Comparison of ENCODE assay signal across 36 cellular contexts in the genomic region with DNA sequence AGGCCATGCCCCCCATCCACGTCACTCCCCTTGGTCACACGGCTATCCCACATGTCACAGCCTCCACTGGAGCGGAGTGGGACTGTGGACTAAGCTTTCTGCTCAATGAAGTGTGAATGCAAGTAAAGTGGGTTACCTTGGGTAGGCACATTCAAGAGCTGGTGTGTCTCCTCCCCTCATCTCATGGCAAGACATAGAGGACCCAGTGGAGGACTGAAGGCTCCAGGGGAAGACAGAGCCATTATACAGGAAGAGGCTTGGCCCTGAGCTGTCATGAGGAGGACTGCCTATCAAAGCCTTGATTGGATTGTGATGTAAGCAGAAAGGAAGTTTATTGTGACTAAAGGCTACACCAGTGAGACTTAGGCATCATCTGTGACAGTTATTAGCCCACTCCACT.
"Had no signal": no experiment of that assay in that cellular context is flagged by ENCODE, and none has a peak within 500 bp of the region (broad histone marks: within the 10 kb centered on the region; RNA-seq: fewer than 3 reads in every experiment).

No MANE protein-coding gene starts in this region.

- H3K27ac ChIP-seq: ascending aorta, breast epithelium, cardiac muscle cell, colonic mucosa, dorsolateral prefrontal cortex, esophagus squamous epithelium, gastroesophageal sphincter, heart right ventricle, WERI-Rb-1 had no signal

- H3K4me3 ChIP-seq: ascending aorta, breast epithelium, cardiac muscle cell, colonic mucosa, dorsolateral prefrontal cortex, esophagus squamous epithelium, gastroesophageal sphincter, heart right ventricle had no signal

- H3K36me3 Mint-ChIP-seq: activated CD4-positive, alpha-beta memory T cell treated with anti-CD3 and anti-CD28 coated beads for 36 hours; activated CD8-positive, alpha-beta memory T cell treated with anti-CD3 and anti-CD28 coated beads, Interleukin-2, amount 10 ng/mL, durations not matched to agents 7 days and 5 days; activated naive CD4-positive, alpha-beta T cell treated with anti-CD3 and anti-CD28 coated beads, Interleukin-2, amount 10 ng/mL, durations not matched to agents 7 days and 5 days; activated naive CD4-positive, alpha-beta T cell treated with anti-CD3 and anti-CD28 coated beads, Interleukin-2, amount 50 U/mL, for 72 hours; activated naive CD8-positive, alpha-beta T cell treated with anti-CD3 and anti-CD28 coated beads, Interleukin-2, amount 10 ng/mL, durations not matched to agents 7 days and 5 days; brain had no signal

- H3K9me3 Mint-ChIP-seq: activated B cell treated with CpG ODN at 0.5 μM for 24 hours; activated CD4-positive, alpha-beta memory T cell treated with anti-CD3 and anti-CD28 coated beads for 36 hours; activated CD4-positive, alpha-beta T cell treated with anti-CD3 and anti-CD28 coated beads, Interleukin-2, amount 10 ng/mL, durations not matched to agents 24 days and 14 days; activated naive CD4-positive, alpha-beta T cell treated with anti-CD3 and anti-CD28 coated beads, Interleukin-2, amount 10 ng/mL, durations not matched to agents 7 days and 5 days; activated naive CD4-positive, alpha-beta T cell treated with anti-CD3 and anti-CD28 coated beads, Interleukin-2, amount 50 U/mL, for 72 hours; activated naive CD8-positive, alpha-beta T cell treated with anti-CD3 and anti-CD28 coated beads, Interleukin-2, amount 10 ng/mL, durations not matched to agents 7 days and 5 days; activated T-helper 1 cell treated with anti-CD3 and anti-CD28 coated beads, Interleukin-12 subunit alpha, Interleukin-12 subunit beta, Interleukin-2, Interleukin-4 antibody, amounts not matched to agents 30 ng/mL and 10 ng/mL and 1 ng/mL, durations not matched to agents 14 hours and 24 hours and 36 hours; activated T-helper 2 cell treated with anti-CD3 and anti-CD28 coated beads, Interferon-gamma antibody, Interleukin-2, Interleukin-4, amounts not matched to agents 10 μg/mL and 5 μg/mL and 100 μg/mL, durations not matched to agents 14 hours and 24 hours and 36 hours; brain; dendritic cell treated with granulocyte-macrophage colony-stimulating factor and Interleukin-4, amounts not matched to agents 40 ng/mL and 50 ng/mL, for 4 days; effector memory CD8-positive, alpha-beta T cell; T-helper 2 cell treated with Interferon-gamma antibody and Interleukin-4, amounts not matched to agents 5 μg/mL and 100 μg/mL, for 36 hours had no signal

- H3K4me3 Mint-ChIP-seq: activated B cell treated with CpG ODN at 0.5 μM for 24 hours; activated CD4-positive, alpha-beta memory T cell treated with anti-CD3 and anti-CD28 coated beads for 36 hours; activated CD4-positive, alpha-beta T cell treated with anti-CD3 and anti-CD28 coated beads for 36 hours; activated CD4-positive, alpha-beta T cell treated with anti-CD3 and anti-CD28 coated beads, Interleukin-2, amount 10 ng/mL, durations not matched to agents 24 days and 14 days; activated CD8-positive, alpha-beta memory T cell treated with anti-CD3 and anti-CD28 coated beads, Interleukin-2, amount 10 ng/mL, durations not matched to agents 7 days and 5 days; activated CD8-positive, alpha-beta T cell treated with anti-CD3 and anti-CD28 coated beads, Interleukin-2, amount 10 ng/mL, durations not matched to agents 7 days and 5 days; activated naive CD4-positive, alpha-beta T cell treated with anti-CD3 and anti-CD28 coated beads, Interleukin-2, amount 10 ng/mL, durations not matched to agents 7 days and 5 days; activated naive CD8-positive, alpha-beta T cell treated with anti-CD3 and anti-CD28 coated beads, Interleukin-2, amount 10 ng/mL, durations not matched to agents 7 days and 5 days; activated T-helper 1 cell treated with anti-CD3 and anti-CD28 coated beads, Interleukin-12 subunit alpha, Interleukin-12 subunit beta, Interleukin-2, Interleukin-4 antibody, amounts not matched to agents 30 ng/mL and 10 ng/mL and 1 ng/mL, durations not matched to agents 14 hours and 24 hours and 36 hours; brain; dendritic cell treated with granulocyte-macrophage colony-stimulating factor and Interleukin-4, amounts not matched to agents 40 ng/mL and 50 ng/mL, for 4 days; effector memory CD8-positive, alpha-beta T cell; T-helper 17 cell; T-helper 2 cell treated with Interferon-gamma antibody and Interleukin-4, amounts not matched to agents 5 μg/mL and 100 μg/mL, for 36 hours had no signal

- H3K36me3 ChIP-seq: ascending aorta, breast epithelium, cardiac muscle cell, colonic mucosa, esophagus squamous epithelium, gastroesophageal sphincter, heart right ventricle, WERI-Rb-1 had no signal

- H3K27me3 ChIP-seq: ascending aorta, cardiac muscle cell, colonic mucosa had no signal

- H3K27me3 Mint-ChIP-seq: activated CD4-positive, alpha-beta T cell treated with anti-CD3 and anti-CD28 coated beads, Interleukin-2, amount 10 ng/mL, durations not matched to agents 24 days and 14 days; activated naive CD4-positive, alpha-beta T cell treated with anti-CD3 and anti-CD28 coated beads, Interleukin-2, amount 10 ng/mL, durations not matched to agents 7 days and 5 days had no signal

- H3K4me1 ChIP-seq: ascending aorta, breast epithelium, colonic mucosa, esophagus squamous epithelium, gastroesophageal sphincter, heart right ventricle had no signal

- DNase-seq: activated B cell treated with CpG ODN at 0.5 μM for 24 hours; activated CD4-positive, alpha-beta memory T cell treated with anti-CD3 and anti-CD28 coated beads for 36 hours; activated CD4-positive, alpha-beta T cell treated with anti-CD3 and anti-CD28 coated beads for 36 hours; activated CD4-positive, alpha-beta T cell treated with anti-CD3 and anti-CD28 coated beads, Interleukin-2, amount 10 ng/mL, durations not matched to agents 24 days and 14 days; activated CD8-positive, alpha-beta memory T cell treated with anti-CD3 and anti-CD28 coated beads, Interleukin-2, amount 10 ng/mL, durations not matched to agents 7 days and 5 days; activated CD8-positive, alpha-beta memory T cell treated with anti-CD3 and anti-CD28 coated beads, Interleukin-2, amount 50 U/mL, for 4 hours; activated CD8-positive, alpha-beta T cell treated with anti-CD3 and anti-CD28 coated beads, Interleukin-2, amount 10 ng/mL, durations not matched to agents 7 days and 5 days; activated effector memory CD4-positive, alpha-beta T cell treated with anti-CD3 and anti-CD28 coated beads, Interleukin-2, amount 50 U/mL, for 16 hours; activated naive CD4-positive, alpha-beta T cell treated with anti-CD3 and anti-CD28 coated beads, Interleukin-2, amount 10 ng/mL, durations not matched to agents 7 days and 5 days; activated naive CD8-positive, alpha-beta T cell treated with anti-CD3 and anti-CD28 coated beads, Interleukin-2, amount 10 ng/mL, durations not matched to agents 7 days and 5 days; activated T-cell treated with anti-CD3 and anti-CD28 coated beads, Interleukin-2, amount 50 U/mL, for 1 hour; activated T-cell treated with anti-CD3 and anti-CD28 coated beads, Interleukin-2, amount 50 U/mL, for 48 hours; central memory CD4-positive, alpha-beta T cell; cerebellar nuclear complex; colonic mucosa; dorsolateral prefrontal cortex; effector CD4-positive, alpha-beta T cell; effector memory CD8-positive, alpha-beta T cell; erythroblast; esophagus squamous epithelium; foreskin melanocyte; heart right ventricle; T-helper 1 cell; T-helper 17 cell; T1000; WERI-Rb-1 had no signal

- H3K27ac Mint-ChIP-seq: activated B cell treated with CpG ODN at 0.5 μM for 24 hours; activated CD4-positive, alpha-beta memory T cell treated with anti-CD3 and anti-CD28 coated beads for 36 hours; activated CD4-positive, alpha-beta T cell treated with anti-CD3 and anti-CD28 coated beads for 36 hours; activated CD4-positive, alpha-beta T cell treated with anti-CD3 and anti-CD28 coated beads, Interleukin-2, amount 10 ng/mL, durations not matched to agents 24 days and 14 days; activated CD8-positive, alpha-beta memory T cell treated with anti-CD3 and anti-CD28 coated beads, Interleukin-2, amount 10 ng/mL, durations not matched to agents 7 days and 5 days; activated CD8-positive, alpha-beta T cell treated with anti-CD3 and anti-CD28 coated beads, Interleukin-2, amount 10 ng/mL, durations not matched to agents 7 days and 5 days; activated naive CD4-positive, alpha-beta T cell treated with anti-CD3 and anti-CD28 coated beads, Interleukin-2, amount 10 ng/mL, durations not matched to agents 7 days and 5 days; activated naive CD4-positive, alpha-beta T cell treated with anti-CD3 and anti-CD28 coated beads, Interleukin-2, amount 50 U/mL, for 72 hours; activated naive CD8-positive, alpha-beta T cell treated with anti-CD3 and anti-CD28 coated beads, Interleukin-2, amount 10 ng/mL, durations not matched to agents 7 days and 5 days; activated T-helper 1 cell treated with anti-CD3 and anti-CD28 coated beads, Interleukin-12 subunit alpha, Interleukin-12 subunit beta, Interleukin-2, Interleukin-4 antibody, amounts not matched to agents 30 ng/mL and 10 ng/mL and 1 ng/mL, durations not matched to agents 14 hours and 24 hours and 36 hours; activated T-helper 2 cell treated with anti-CD3 and anti-CD28 coated beads, Interferon-gamma antibody, Interleukin-2, Interleukin-4, amounts not matched to agents 10 μg/mL and 5 μg/mL and 100 μg/mL, durations not matched to agents 14 hours and 24 hours and 36 hours; brain; dendritic cell treated with granulocyte-macrophage colony-stimulating factor and Interleukin-4, amounts not matched to agents 40 ng/mL and 50 ng/mL, for 4 days; effector memory CD8-positive, alpha-beta T cell; T-helper 17 cell; T-helper 2 cell treated with Interferon-gamma antibody and Interleukin-4, amounts not matched to agents 5 μg/mL and 100 μg/mL, for 36 hours had no signal

- H3K4me1 Mint-ChIP-seq: activated B cell treated with CpG ODN at 0.5 μM for 24 hours; activated CD4-positive, alpha-beta T cell treated with anti-CD3 and anti-CD28 coated beads for 36 hours; activated CD4-positive, alpha-beta T cell treated with anti-CD3 and anti-CD28 coated beads, Interleukin-2, amount 10 ng/mL, durations not matched to agents 24 days and 14 days; activated CD8-positive, alpha-beta memory T cell treated with anti-CD3 and anti-CD28 coated beads, Interleukin-2, amount 10 ng/mL, durations not matched to agents 7 days and 5 days; activated naive CD4-positive, alpha-beta T cell treated with anti-CD3 and anti-CD28 coated beads, Interleukin-2, amount 10 ng/mL, durations not matched to agents 7 days and 5 days; activated naive CD8-positive, alpha-beta T cell treated with anti-CD3 and anti-CD28 coated beads, Interleukin-2, amount 10 ng/mL, durations not matched to agents 7 days and 5 days; T-helper 17 cell had no signal

- H3K9me3 ChIP-seq: ascending aorta, breast epithelium, colonic mucosa, esophagus squamous epithelium, gastroesophageal sphincter, heart right ventricle had no signal
